8 cellular contexts compared by ENCODE assay signal in the genomic region with DNA sequence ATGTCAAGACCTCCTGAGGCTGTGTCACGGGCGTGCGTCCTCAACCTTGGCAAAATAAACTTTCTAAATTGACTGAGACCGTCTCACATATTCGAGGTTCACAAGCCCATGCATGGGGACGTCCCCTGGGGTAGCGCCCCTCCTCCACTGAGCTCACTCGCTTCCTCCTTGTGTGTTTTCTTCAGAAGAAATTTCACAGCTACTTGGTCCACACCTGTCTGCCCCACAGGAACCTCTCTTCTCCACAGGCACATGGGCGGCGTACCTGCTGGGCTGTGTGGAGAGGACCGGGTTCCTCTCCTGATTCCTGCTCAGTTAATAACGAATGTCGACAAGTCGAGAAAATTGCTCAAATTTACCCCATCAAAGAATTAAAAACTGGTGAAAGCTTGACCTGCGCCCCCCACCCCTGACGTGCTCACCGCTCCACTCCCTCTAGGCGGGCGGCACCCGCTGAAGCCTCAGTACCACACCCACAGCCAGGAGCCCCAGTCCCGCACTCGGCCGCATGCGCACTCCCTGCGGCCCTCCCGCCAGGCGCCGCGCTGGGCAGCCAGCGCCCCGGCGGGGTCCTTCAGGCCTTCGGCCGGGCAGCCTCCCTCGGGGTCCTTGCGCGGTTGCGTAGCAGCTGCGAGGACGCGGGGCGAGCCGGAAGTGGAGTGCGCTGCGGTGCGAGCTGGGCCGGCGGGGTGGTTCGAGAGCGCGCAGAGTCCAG. TPM values are rescaled to one million over a fixed set of nuclear protein-coding genes. Genes with fewer than 3 reads are reported as not detected.
DNase-seq lines count a peak whose midpoint lies in the region; ATAC-seq, FAIRE-seq and TF ChIP-seq lines count a peak whose summit lies in the region.
"Not testable (repeated sequence)": the region's sequence is repeated elsewhere in the genome, so short reads cannot be mapped to it uniquely, and the experiment has no call there.

A gene (plus strand): TSS at position 651 of the 715 bp plus-strand sequence. CDS start 1,341 bp downstream, outside the sequence.

- peaks cover 11% of the 10 kb centered on the region for H3K4me1 Mint-ChIP-seq in activated CD8-positive, alpha-beta T cell treated with anti-CD3 and anti-CD28 coated beads, Interleukin-2, amount 10 ng/mL, durations not matched to agents 7 days and 5 days (ENCODE audit: low read depth)
- not testable (repeated sequence) for H3K4me1 Mint-ChIP-seq in type B pancreatic cell (ENCODE audit: unreplicated experiment)

- intact Hi-C loops in sciatic nerve (cut with DNase I), result not testable (repeated sequence)

- peak within 1 kb of the TSS; percentile 89 for H3K27ac Mint-ChIP-seq in activated CD8-positive, alpha-beta T cell treated with anti-CD3 and anti-CD28 coated beads, Interleukin-2, amount 10 ng/mL, durations not matched to agents 7 days and 5 days
- not testable (repeated sequence) for H3K27ac Mint-ChIP-seq in type B pancreatic cell

- CTCF ChIA-PET in activated CD8-positive, alpha-beta T cell treated with anti-CD3 and anti-CD28 coated beads, Interleukin-2, amount 10 ng/mL, durations not matched to agents 7 days and 5 days (lab: Charles Lee), result not testable (repeated sequence)

- not testable (repeated sequence) for H3K9me3 ChIP-seq in Karpas-422 (ENCODE audit: low read length)

- POLR2A ChIA-PET in activated CD8-positive, alpha-beta T cell treated with anti-CD3 and anti-CD28 coated beads, Interleukin-2, amount 10 ng/mL, durations not matched to agents 7 days and 5 days (lab: Charles Lee), result not testable (repeated sequence)

- peaks cover 12% of the 10 kb centered on the region; the same call in 1 of the 2 replicates for H3K79me2 ChIP-seq in Karpas-422 (ENCODE audit: low read length)

- ATAC-seq in HG02571 (IDR thresholded peaks at IDR 0.05; ENCODE audit: unreplicated experiment) (peak; percentile 95), sciatic nerve (peak; percentile 97)
- peak; percentile 98 for ATAC-seq in activated CD8-positive, alpha-beta T cell treated with anti-CD3 and anti-CD28 coated beads, Interleukin-2, amount 10 ng/mL, durations not matched to agents 7 days and 5 days

- H3K36me3 ChIP-seq in Karpas-422 (ENCODE audit: insufficient read depth, low read length), result not testable (repeated sequence)

- H3K4me2 ChIP-seq in Karpas-422 (ENCODE audit: low read depth, low read length, poor library complexity, severe bottlenecking), result peak within 1 kb of the TSS; percentile 76

- H3K4me1 ChIP-seq in Karpas-422 (ENCODE audit: low read length), result peaks cover 11% of the 10 kb centered on the region

- H3K27me3 Mint-ChIP-seq in activated CD8-positive, alpha-beta T cell treated with anti-CD3 and anti-CD28 coated beads, Interleukin-2, amount 10 ng/mL, durations not matched to agents 7 days and 5 days (ENCODE audit: low read depth); type B pancreatic cell: not testable (repeated sequence)

- FAIRE-seq in GM12892 (lab: Jason Lieb, UNC), result peak; percentile 96

- H3K4me3 Mint-ChIP-seq in activated CD8-positive, alpha-beta T cell treated with anti-CD3 and anti-CD28 coated beads, Interleukin-2, amount 10 ng/mL, durations not matched to agents 7 days and 5 days, result peak within 1 kb of the TSS; percentile 86
- H3K4me3 Mint-ChIP-seq in type B pancreatic cell, result peak within 1 kb of the TSS; percentile 88

- not testable (repeated sequence) for H4K20me1 ChIP-seq in Karpas-422 (ENCODE audit: insufficient read depth, low read depth, low read length)

- DNase-seq in GM12892 (ENCODE audit: insufficient read length) (peak; percentile 64), Karpas-422 (peak; percentile 95), dedifferentiated amniotic fluid mesenchymal stem cell (ENCODE audit: extremely low spot score) (peak; percentile 49), islet precursor cell (peak; percentile 92), sciatic nerve (ENCODE audit: low spot score) (peak; percentile 88), type B pancreatic cell (ENCODE audit: extremely low spot score, unreplicated experiment) (peak; percentile 89)
- DNase-seq in activated CD8-positive, alpha-beta T cell treated with anti-CD3 and anti-CD28 coated beads, Interleukin-2, amount 10 ng/mL, durations not matched to agents 7 days and 5 days, result peak; percentile 88

- H3K27me3 ChIP-seq in Karpas-422 (ENCODE audit: low read length), result not testable (repeated sequence)

- TF ChIP-seq POLR2A in GM12892 (IDR thresholded peaks at IDR 0.05; ENCODE audit: low read depth, low read length), result not testable (repeated sequence)

- H3K27ac ChIP-seq in Karpas-422 (ENCODE audit: low read length), result peak within 1 kb of the TSS; percentile 68

- H3K36me3 Mint-ChIP-seq in activated CD8-positive, alpha-beta T cell treated with anti-CD3 and anti-CD28 coated beads, Interleukin-2, amount 10 ng/mL, durations not matched to agents 7 days and 5 days (ENCODE audit: low read depth); type B pancreatic cell: not testable (repeated sequence)

- peak within 1 kb of the TSS; percentile 74 for H3K9ac ChIP-seq in Karpas-422 (ENCODE audit: low read length)

- H3K9me2 ChIP-seq in Karpas-422 (replicated peaks; ENCODE audit: insufficient read depth, low read length), result not testable (repeated sequence)

- not testable (repeated sequence) for TF ChIP-seq CTCF in type B pancreatic cell (conservative IDR thresholded peaks at IDR 0.05)

- not testable (repeated sequence) for H3K9me3 Mint-ChIP-seq in activated CD8-positive, alpha-beta T cell treated with anti-CD3 and anti-CD28 coated beads, Interleukin-2, amount 10 ng/mL, durations not matched to agents 7 days and 5 days (ENCODE audit: insufficient read depth); type B pancreatic cell

- H2AFZ ChIP-seq in Karpas-422 (ENCODE audit: low read length), result not testable (repeated sequence)

- peak within 1 kb of the TSS; percentile 72 for H3K4me3 ChIP-seq in Karpas-422 (ENCODE audit: low read length)

RNA-seq across cellular contexts. Expression of the gene that starts here (rescaled TPM):
- polyA plus RNA-seq in GM12892 (2012; ENCODE audit: missing spikeins), result 14.5 TPM
- total RNA-seq in Karpas-422 (2014; rRNA removed; shearing (Covaris generic); ENCODE audit: low replicate concordance), result 17.5 and 38.5 TPM in 2 replicates
- total RNA-seq in activated CD8-positive, alpha-beta T cell treated with anti-CD3 and anti-CD28 coated beads, Interleukin-2, amount 10 ng/mL, durations not matched to agents 7 days and 5 days, result 10 to 100 TPM; 12.0 to 12.5 TPM
- total RNA-seq in sciatic nerve (27.3 TPM), type B pancreatic cell (ENCODE audit: low replicate concordance) (30.7 and 47.0 TPM in 2 replicates)

Comparison
In these comparisons a context has a peak if more than half of its experiments do, and no peak if none do; other contexts are left out.
1. Peak in every context shown above with its lines: DNase-seq, ATAC-seq, H3K4me3 ChIP-seq and H3K27ac ChIP-seq.